Comparison of ENCODE assay signal across 8 cellular contexts in genomic region chr15:83012038-83012490, GRCh38. TPM values are rescaled to one million over a fixed set of nuclear protein-coding genes. Genes with fewer than 3 reads are reported as not detected.
A peak's percentile ranks its signal among the peaks of the same experiment; 100 is the strongest.
DNase-seq lines count a peak whose midpoint lies in the region; ATAC-seq and TF ChIP-seq lines count a peak whose summit lies in the region.

No MANE protein-coding gene starts in this region.

- DNase-seq in GM12865 (ENCODE audit: low read depth) (no peak), PC-3 (no peak), epithelial cell of proximal tubule (ENCODE audit: low read depth) (no peak), prostate gland (ENCODE audit: low spot score) (no peak), medulla oblongata (ENCODE audit: extremely low spot score) (no peak), HK-2 (ENCODE audit: unreplicated experiment) (no peak)
- DNase-seq in activated effector memory CD4-positive, alpha-beta T cell treated with Interleukin-2 at 50 U/mL for 16 hours = no peak
- no peak for DNase-seq in activated CD4-positive, CD25-positive, alpha-beta regulatory T cell (lab: John Stamatoyannopoulos, UW)

- POLR2A ChIA-PET in PC-3 (lab: Charles Lee; ENCODE audit: unreplicated experiment) = no interaction called here

- H3K4me1 ChIP-seq in PC-3 (ENCODE audit: insufficient read depth, low read length) (peaks cover 20% of the 10 kb centered on the region), prostate gland (replicated peaks) (peaks cover 5% of the 10 kb centered on the region)

- H3K36me3 ChIP-seq in PC-3 (ENCODE audit: low read depth, low read length) (peaks cover 14% of the 10 kb centered on the region; the same call in 1 of the 2 replicates), prostate gland (peaks cover 0 to 2% of the 10 kb centered on the region in 2 donors)

- H4K20me1 ChIP-seq in PC-3 (ENCODE audit: low read length) = no peaks in the 10 kb centered on the region

- H3K27ac ChIP-seq in PC-3 (ENCODE audit: low read length) (no peak overlapping the region), prostate gland (peak overlapping the region; percentile 76 to 82)

- TSS peak; percentile 91 for BruUV-seq in PC-3 (replicated peaks; lab: Mats Ljungman, UMichigan)

- ATAC-seq in PC-3 = no peak

- WGBS in prostate gland = 40% methylated on average over 13 of the region's 13 CpGs

- H3K9ac ChIP-seq in PC-3 (ENCODE audit: low read length) = peak overlapping the region; percentile 93

- no peaks in the 10 kb centered on the region for H3K9me3 ChIP-seq in PC-3 (ENCODE audit: low read length)
- no peaks in the 10 kb centered on the region for H3K9me3 ChIP-seq in prostate gland

- TF ChIP-seq POLR2A in prostate gland (IDR thresholded peaks at IDR 0.05) = no peak

- TF ChIP-seq CTCF in GM12865 (IDR thresholded peaks at IDR 0.05; ENCODE audit: insufficient read depth, low read depth, low read length, missing control alignments) (no peak), PC-3 (conservative IDR thresholded peaks at IDR 0.05; ENCODE audit: low read depth, low read length) (no peak), epithelial cell of proximal tubule (conservative IDR thresholded peaks at IDR 0.05; ENCODE audit: low read depth, low read length) (no peak), prostate gland (IDR thresholded peaks at IDR 0.05) (no peak)

- peak overlapping the region; percentile 80 for H2AFZ ChIP-seq in PC-3 (ENCODE audit: low read length)

- H3K4me2 ChIP-seq in PC-3 (ENCODE audit: low read length) = peak overlapping the region; percentile 85

- peak overlapping the region; percentile 94 for H3K4me3 ChIP-seq in GM12865 (ENCODE audit: low read depth, low read length)
- H3K4me3 ChIP-seq in PC-3 (ENCODE audit: low read length) = peak overlapping the region; percentile 92
- H3K4me3 ChIP-seq in epithelial cell of proximal tubule (ENCODE audit: low read depth, low read length) = peak overlapping the region; percentile 79
- peak overlapping the region; percentile 85 to 98 for H3K4me3 ChIP-seq in prostate gland

- intact Hi-C loops in PC-3 (cut with micrococcal nuclease) (no loop called here), prostate gland (cut with DNase I) (loop anchor here (5.0 kb wide), 1 partner anchor 195 kb away; the partner anchor contains the start of gene HDGFL3)

- no peaks in the 10 kb centered on the region for H3F3A ChIP-seq in PC-3 (ENCODE audit: low read length, unreplicated experiment)

- no peaks in the 10 kb centered on the region for H3K9me2 ChIP-seq in PC-3 (replicated peaks; ENCODE audit: low read length)

- CTCF ChIA-PET in PC-3 (lab: Charles Lee) = interaction anchor here (0.6 to 1.3 kb wide), 2 partner anchors 149 to 262 kb away, joined by 3 to 4 read pairs; no protein-coding TSS in a partner anchor

- H3K27me3 ChIP-seq in PC-3 (ENCODE audit: low read length) (no peaks in the 10 kb centered on the region), prostate gland (replicated peaks; ENCODE audit: insufficient read depth) (no peaks in the 10 kb centered on the region)

- peaks cover 14% of the 10 kb centered on the region for H3K79me2 ChIP-seq in PC-3 (ENCODE audit: low read length)

RNA-seq across cellular contexts. Expression of gene C15orf40, which starts 0.6 kb away (rescaled TPM):
- total RNA-seq in PC-3 (2014; rRNA removed) (10.3 and 25.8 TPM in 2 replicates), epithelial cell of proximal tubule (19.2 and 20.2 TPM in 2 replicates), prostate gland (10 to 100 TPM; 15.4 to 22.1 TPM)

RNA-seq across cellular contexts. Expression of gene RAMAC, which starts 26.1 kb away (rescaled TPM):
- total RNA-seq in PC-3 (2014; rRNA removed) (33.6 and 43.8 TPM in 2 replicates), epithelial cell of proximal tubule (35.8 and 40.5 TPM in 2 replicates), prostate gland (10 to 100 TPM; 22.4 to 24.1 TPM)

RNA-seq across cellular contexts. Expression of gene BTBD1, which starts 55.0 kb away (rescaled TPM):
- total RNA-seq in PC-3 (2014; rRNA removed) (83.9 and 109 TPM in 2 replicates), epithelial cell of proximal tubule (47.6 and 62.1 TPM in 2 replicates), prostate gland (10 to 100 TPM; 56.6 to 71.3 TPM)

RNA-seq across cellular contexts. Expression of gene HOMER2, which starts 59.5 kb away (rescaled TPM):
- 22.6 and 29.5 TPM in 2 replicates for total RNA-seq in PC-3 (2014; rRNA removed)
- total RNA-seq in epithelial cell of proximal tubule = 41.4 and 48.8 TPM in 2 replicates
- total RNA-seq in prostate gland = 100 to 1,000 TPM; 234 to 445 TPM
